Comparison of ENCODE assay signal across 9 cellular contexts in genomic region chr1:22710688-22711024, GRCh38. TPM values are rescaled to one million over a fixed set of nuclear protein-coding genes. Genes with fewer than 3 reads are reported as not detected.
DNase-seq lines count a peak whose midpoint lies in the region; ATAC-seq lines count a peak whose summit lies in the region.
"Had no signal": no experiment of that assay in that cellular context is flagged by ENCODE, and none has a peak within 500 bp of the region (broad histone marks: within the 10 kb centered on the region; RNA-seq: fewer than 3 reads in every experiment).

EPHB2 (plus strand) TSS chr1:22710839; CDS start chr1:22710983, 144 bp downstream.

- H3K4me3 ChIP-seq in trophoblast cell (ENCODE audit: low read depth, low read length) = peak within 1 kb of the TSS; percentile 64

- no peak within 1 kb of the TSS for H4K8ac ChIP-seq in trophoblast cell (ENCODE audit: low read depth, low read length)

- H3K4me2 ChIP-seq in trophoblast cell (ENCODE audit: low read length) = peak within 1 kb of the TSS; percentile 82

- no peaks in the 10 kb centered on the region for H3K79me2 ChIP-seq in trophoblast cell (ENCODE audit: control insufficient read depth, insufficient read depth, low read length, poor library complexity)

- H3K23ac ChIP-seq in trophoblast cell (ENCODE audit: low read length) = no peak within 1 kb of the TSS

- H4K12ac ChIP-seq in trophoblast cell (ENCODE audit: low read depth, low read length) = no peak within 1 kb of the TSS

- H3K14ac ChIP-seq in trophoblast cell (ENCODE audit: low read length) = no peak within 1 kb of the TSS

- DNase-seq in NCI-H1436 (lab: John Stamatoyannopoulos, UW) (peak; percentile 31), NCI-H1436 treated with DMSO at 0.1 percent for 48 hours (lab: John Stamatoyannopoulos, UW) (no peak), NCI-H1092 (lab: John Stamatoyannopoulos, UW) (peak; percentile 54), Right ventricle myocardium superior (peak; percentile 66), trophoblast cell (peak; percentile 35 to 57), NCI-H187 treated with DMSO at 0.1 percent for 48 hours (lab: John Stamatoyannopoulos, UW) (no peak)
- DNase-seq in activated naive CD4-positive, alpha-beta T cell treated with anti-CD3 and anti-CD28 coated beads, Interleukin-2, amount 50 U/mL, for 16 hours = peak; percentile 45
- DNase-seq: DND-41 had no signal

- no peak within 1 kb of the TSS for H3K9ac ChIP-seq in trophoblast cell (ENCODE audit: low read length)

- no peak within 1 kb of the TSS for H2BK5ac ChIP-seq in trophoblast cell (ENCODE audit: low read depth, low read length, poor library complexity)

- H2AK5ac ChIP-seq in trophoblast cell (ENCODE audit: low read length) = no peak within 1 kb of the TSS

- no peak within 1 kb of the TSS for H2BK120ac ChIP-seq in trophoblast cell (ENCODE audit: insufficient read depth, low read length, poor library complexity)

- H2AFZ ChIP-seq in trophoblast cell (ENCODE audit: insufficient read depth, low read length, poor library complexity) = peak within 1 kb of the TSS; percentile 21

- peaks cover 2% of the 10 kb centered on the region for H3K9me3 ChIP-seq in trophoblast cell (ENCODE audit: insufficient read depth, low read depth, low read length)

- H3K4ac ChIP-seq in trophoblast cell (ENCODE audit: low read depth, low read length) = no peak within 1 kb of the TSS

- H4K91ac ChIP-seq in trophoblast cell (ENCODE audit: low read depth, low read length) = no peak within 1 kb of the TSS

- H3K79me1 ChIP-seq in trophoblast cell (ENCODE audit: low read length) = no peaks in the 10 kb centered on the region

- H3K4me1 ChIP-seq in trophoblast cell (ENCODE audit: control insufficient read depth in 1 of 2, insufficient read depth in 2 of 2, low read length in 2 of 2) = peaks cover 0 to 2% of the 10 kb centered on the region in 2 experiments

- H3K27me3 ChIP-seq in trophoblast cell (ENCODE audit: insufficient read depth, low read length) = peaks cover 22% of the 10 kb centered on the region

- ATAC-seq in Right ventricle myocardium superior (ENCODE audit: poor library complexity) = peak; percentile 68
- ATAC-seq in HG02840 (IDR thresholded peaks at IDR 0.05; ENCODE audit: low FRiP score, unreplicated experiment) = no peak

- H2BK12ac ChIP-seq in trophoblast cell (ENCODE audit: low read length) = no peak within 1 kb of the TSS

- H3K36me3 ChIP-seq in trophoblast cell (ENCODE audit: control insufficient read depth in 1 of 2, insufficient read depth in 2 of 2, low read length in 2 of 2) = no peaks in the 10 kb centered on the region

- H3K27ac ChIP-seq in trophoblast cell (ENCODE audit: low read depth, low read length) = no peak within 1 kb of the TSS

- no CpG with 5 or more reads among the region's 55 CpGs for WGBS in trophoblast cell (ENCODE audit: extremely low coverage, insufficient coverage, insufficient read length)

- H3K18ac ChIP-seq in trophoblast cell (ENCODE audit: low read length) = no peak within 1 kb of the TSS

- intact Hi-C loops in Right ventricle myocardium superior (cut with DNase I) = no loop called here

RNA-seq across cellular contexts. Expression of gene EPHB2, which starts in this region (rescaled TPM):
- total RNA-seq in Right ventricle myocardium superior = 2.7 TPM
- 0.74 and 0.85 TPM in 2 replicates for polyA plus RNA-seq in trophoblast cell (2013)

Comparison
In these comparisons a context has a peak if more than half of its experiments do, and no peak if none do; other contexts are left out.
1. DNase-seq: peak in NCI-H1436 (single experiment), NCI-H1092 (single experiment), activated naive CD4-positive, alpha-beta T cell treated with anti-CD3 and anti-CD28 coated beads, Interleukin-2, amount 50 U/mL, for 16 hours (single experiment), Right ventricle myocardium superior (single experiment) and trophoblast cell (2 of 2); none in NCI-H1436 treated with DMSO at 0.1 percent for 48 hours (single experiment) and NCI-H187 treated with DMSO at 0.1 percent for 48 hours (single experiment).